In genomic region chr1:17672226-17672625, GRCh38 we compare ENCODE assay signal across 16 cellular contexts.
"Had no signal": no experiment of that assay in that cellular context is flagged by ENCODE, and none has a peak within 500 bp of the region (broad histone marks: within the 10 kb centered on the region; RNA-seq: fewer than 3 reads in every experiment).

No MANE protein-coding gene starts in this region.

- DNase-seq: activated CD4-positive, alpha-beta T cell treated with anti-CD3 and anti-CD28 coated beads for 1 hour; activated CD4-positive, alpha-beta T cell treated with anti-CD3 and anti-CD28 coated beads, Interleukin-2, amount 50 U/mL, for 48 hours; activated gamma-delta T cell treated with Interleukin-2 at 50 U/mL for 16 hours; activated naive CD8-positive, alpha-beta T cell treated with anti-CD3 and anti-CD28 coated beads for 36 hours; activated T-cell treated with anti-CD3 and anti-CD28 coated beads, Interleukin-2, amount 50 U/mL, for 72 hours; foreskin melanocyte; heart right ventricle; mucosa of descending colon; natural killer cell; psoas muscle; stimulated activated CD4-positive, alpha-beta T cell treated with anti-CD3 and anti-CD28 coated beads, Interleukin-2, amount 100 ng/mL, for 24 hours; stimulated activated naive CD4-positive, alpha-beta T cell; trophoblast cell had no signal

- H3K4me3 Mint-ChIP-seq: activated naive CD8-positive, alpha-beta T cell treated with anti-CD3 and anti-CD28 coated beads for 36 hours; activated T-cell treated with anti-CD3 and anti-CD28 coated beads, Interleukin-2, amount 50 U/mL, for 72 hours; natural killer cell; T-helper 2 cell treated with Interferon-gamma antibody and Interleukin-4, amounts not matched to agents 5 μg/mL and 100 μg/mL, for 36 hours had no signal

- H3K4me3 ChIP-seq: breast epithelium, heart right ventricle, mucosa of descending colon, psoas muscle had no signal

- H3K36me3 Mint-ChIP-seq: activated naive CD8-positive, alpha-beta T cell treated with anti-CD3 and anti-CD28 coated beads for 36 hours; natural killer cell had no signal

- H3K36me3 ChIP-seq: breast epithelium had no signal

- H3K4me1 Mint-ChIP-seq: activated naive CD8-positive, alpha-beta T cell treated with anti-CD3 and anti-CD28 coated beads for 36 hours had no signal

- H3K27ac Mint-ChIP-seq: activated naive CD8-positive, alpha-beta T cell treated with anti-CD3 and anti-CD28 coated beads for 36 hours; activated T-cell treated with anti-CD3 and anti-CD28 coated beads, Interleukin-2, amount 50 U/mL, for 72 hours; natural killer cell; T-helper 2 cell treated with Interferon-gamma antibody and Interleukin-4, amounts not matched to agents 5 μg/mL and 100 μg/mL, for 36 hours had no signal

- H3K27me3 ChIP-seq: breast epithelium, heart right ventricle had no signal

- H3K27me3 Mint-ChIP-seq: activated naive CD8-positive, alpha-beta T cell treated with anti-CD3 and anti-CD28 coated beads for 36 hours had no signal

- ATAC-seq: activated T-cell treated with anti-CD3 and anti-CD28 coated beads, Interleukin-2, amount 50 U/mL, for 72 hours; heart right ventricle; mucosa of descending colon; natural killer cell; psoas muscle; sciatic nerve had no signal

- H3K27ac ChIP-seq: breast epithelium, heart right ventricle had no signal

- H3K4me1 ChIP-seq: breast epithelium had no signal

- H3K9me3 Mint-ChIP-seq: activated naive CD8-positive, alpha-beta T cell treated with anti-CD3 and anti-CD28 coated beads for 36 hours; natural killer cell; T-helper 2 cell treated with Interferon-gamma antibody and Interleukin-4, amounts not matched to agents 5 μg/mL and 100 μg/mL, for 36 hours had no signal

- H3K9me3 ChIP-seq: breast epithelium, heart right ventricle, mucosa of descending colon, psoas muscle had no signal
